In the genomic region with DNA sequence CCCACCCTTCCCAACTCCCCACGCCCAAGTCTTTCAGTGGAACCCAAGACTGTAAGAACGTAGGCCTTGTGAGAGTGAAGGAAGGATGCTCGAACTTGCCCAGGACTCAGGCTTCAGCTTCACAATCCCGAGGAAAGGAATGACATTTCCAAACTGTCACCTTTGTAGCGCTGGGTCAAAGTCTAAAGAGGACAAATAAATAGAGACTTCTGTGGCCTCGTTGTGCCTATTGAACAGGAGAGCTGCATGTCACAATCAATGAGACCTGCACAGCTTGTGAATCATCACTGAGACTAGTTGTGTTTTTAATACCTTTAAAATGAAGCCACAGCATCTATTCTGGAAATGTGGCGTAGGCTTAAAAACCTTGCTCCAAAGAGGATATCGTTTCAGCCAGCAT, we compare ENCODE assay signal across 2 cellular contexts.
TF ChIP-seq lines count a peak whose summit lies in the region.

No MANE protein-coding gene starts in this region.

TF ChIP-seq in GM12878, 131 proteins besides CTCF, POLR2A, EP300 and RAD21 (continued from another document):
- TF ChIP-seq, protein P1, sequence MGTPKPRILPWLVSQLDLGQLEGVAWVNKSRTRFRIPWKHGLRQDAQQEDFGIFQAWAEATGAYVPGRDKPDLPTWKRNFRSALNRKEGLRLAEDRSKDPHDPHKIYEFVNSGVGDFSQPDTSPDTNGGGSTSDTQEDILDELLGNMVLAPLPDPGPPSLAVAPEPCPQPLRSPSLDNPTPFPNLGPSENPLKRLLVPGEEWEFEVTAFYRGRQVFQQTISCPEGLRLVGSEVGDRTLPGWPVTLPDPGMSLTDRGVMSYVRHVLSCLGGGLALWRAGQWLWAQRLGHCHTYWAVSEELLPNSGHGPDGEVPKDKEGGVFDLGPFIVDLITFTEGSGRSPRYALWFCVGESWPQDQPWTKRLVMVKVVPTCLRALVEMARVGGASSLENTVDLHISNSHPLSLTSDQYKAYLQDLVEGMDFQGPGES (IDR thresholded peaks at IDR 0.05): no peak
- TF ChIP-seq TBL1XR1 (IDR thresholded peaks at IDR 0.05; ENCODE audit: low read depth, low read length): no peak
- no peak for TF ChIP-seq CBFB (IDR thresholded peaks at IDR 0.05; ENCODE audit: low read depth)
TF ChIP-seq in GM12878: peak in this region for 0.

TF ChIP-seq in HepG2, 621 proteins besides CTCF, POLR2A, EP300 and RAD21 (continues in another document):
- TF ChIP-seq, protein P2, sequence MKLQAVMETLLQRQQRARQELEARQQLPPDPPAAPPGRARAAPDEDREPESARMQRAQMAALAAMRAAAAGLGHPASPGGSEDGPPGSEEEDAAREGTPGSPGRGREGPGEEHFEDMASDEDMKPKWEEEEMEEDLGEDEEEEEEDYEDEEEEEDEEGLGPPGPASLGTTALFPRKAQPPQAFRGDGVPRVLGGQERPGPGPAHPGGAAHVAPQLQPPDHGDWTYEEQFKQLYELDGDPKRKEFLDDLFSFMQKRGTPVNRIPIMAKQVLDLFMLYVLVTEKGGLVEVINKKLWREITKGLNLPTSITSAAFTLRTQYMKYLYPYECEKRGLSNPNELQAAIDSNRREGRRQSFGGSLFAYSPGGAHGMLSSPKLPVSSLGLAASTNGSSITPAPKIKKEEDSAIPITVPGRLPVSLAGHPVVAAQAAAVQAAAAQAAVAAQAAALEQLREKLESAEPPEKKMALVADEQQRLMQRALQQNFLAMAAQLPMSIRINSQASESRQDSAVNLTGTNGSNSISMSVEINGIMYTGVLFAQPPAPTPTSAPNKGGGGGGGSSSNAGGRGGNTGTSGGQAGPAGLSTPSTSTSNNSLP (IDR thresholded peaks at IDR 0.05; ENCODE audit: low read depth, low read length): peak; percentile 71; the same call in 1 of the 2 replicates
- TF ChIP-seq ZNF768 (CRISPR knock-in tag; IDR thresholded peaks at IDR 0.05) (peak; percentile 55; the same call in 1 of the 2 replicates), POGZ (CRISPR knock-in tag; IDR thresholded peaks at IDR 0.05) (peak; percentile 69; the same call in 1 of the 2 replicates), ZNF547 (CRISPR knock-in tag; IDR thresholded peaks at IDR 0.05) (no peak), MAFG (CRISPR knock-in tag; IDR thresholded peaks at IDR 0.05) (no peak), HMG20A (CRISPR knock-in tag; IDR thresholded peaks at IDR 0.05; ENCODE audit: borderline replicate concordance) (peak; percentile 36; the same call in 1 of the 2 replicates), IKZF4 (CRISPR knock-in tag; IDR thresholded peaks at IDR 0.05; ENCODE audit: borderline replicate concordance, low read depth, not compliant biosample characterization) (no peak), ZSCAN12 (CRISPR knock-in tag; IDR thresholded peaks at IDR 0.05) (no peak), TCF7L2 (IDR thresholded peaks at IDR 0.05; ENCODE audit: low read depth, low read length) (no peak), ZNF274 (CRISPR knock-in tag; IDR thresholded peaks at IDR 0.05) (no peak), ZC3H13 (CRISPR knock-in tag; IDR thresholded peaks at IDR 0.05) (no peak), TBX3 (IDR thresholded peaks at IDR 0.05; ENCODE audit: borderline replicate concordance) (no peak), FIP1L1 (IDR thresholded peaks at IDR 0.05; ENCODE audit: borderline replicate concordance, insufficient read depth, low read depth, low read length) (no peak), SMC3 (IDR thresholded peaks at IDR 0.05; ENCODE audit: low read length) (no peak; the same call in none of the 2 replicates), ZBTB20 (CRISPR knock-in tag; IDR thresholded peaks at IDR 0.05; ENCODE audit: borderline replicate concordance, low read depth) (no peak; the same call in 1 of the 2 replicates), KAT7 (CRISPR knock-in tag; IDR thresholded peaks at IDR 0.05; ENCODE audit: borderline replicate concordance) (no peak), SIX4 (CRISPR knock-in tag; IDR thresholded peaks at IDR 0.05) (no peak), ZNF841 (CRISPR knock-in tag; IDR thresholded peaks at IDR 0.05; ENCODE audit: borderline replicate concordance) (no peak), ZKSCAN8 (CRISPR knock-in tag; IDR thresholded peaks at IDR 0.05; ENCODE audit: borderline replicate concordance) (no peak), ZNF569 (CRISPR knock-in tag; IDR thresholded peaks at IDR 0.05; ENCODE audit: borderline replicate concordance) (no peak), ZNF496 (CRISPR knock-in tag; IDR thresholded peaks at IDR 0.05; ENCODE audit: insufficient replicate concordance) (no peak), SCMH1 (CRISPR knock-in tag; IDR thresholded peaks at IDR 0.05; ENCODE audit: borderline replicate concordance) (no peak), ZNF775 (CRISPR knock-in tag; IDR thresholded peaks at IDR 0.05; ENCODE audit: borderline replicate concordance) (no peak), ZNF766 (CRISPR knock-in tag; IDR thresholded peaks at IDR 0.05; ENCODE audit: borderline replicate concordance) (no peak), GATAD1 (CRISPR knock-in tag; IDR thresholded peaks at IDR 0.05) (no peak), ZNF83 (CRISPR knock-in tag; IDR thresholded peaks at IDR 0.05; ENCODE audit: borderline replicate concordance) (no peak), SOX5 (CRISPR knock-in tag; IDR thresholded peaks at IDR 0.05; ENCODE audit: borderline replicate concordance) (peak; percentile 78; the same call in 1 of the 2 replicates), ZSCAN20 (CRISPR knock-in tag; IDR thresholded peaks at IDR 0.05; ENCODE audit: borderline replicate concordance) (no peak), ZNF441 (CRISPR knock-in tag; IDR thresholded peaks at IDR 0.05; ENCODE audit: borderline replicate concordance) (no peak), NR2F2 (IDR thresholded peaks at IDR 0.05; ENCODE audit: borderline replicate concordance, low read depth) (peak; percentile 53; the same call in 1 of the 2 replicates)
- TF ChIP-seq, protein P3, sequence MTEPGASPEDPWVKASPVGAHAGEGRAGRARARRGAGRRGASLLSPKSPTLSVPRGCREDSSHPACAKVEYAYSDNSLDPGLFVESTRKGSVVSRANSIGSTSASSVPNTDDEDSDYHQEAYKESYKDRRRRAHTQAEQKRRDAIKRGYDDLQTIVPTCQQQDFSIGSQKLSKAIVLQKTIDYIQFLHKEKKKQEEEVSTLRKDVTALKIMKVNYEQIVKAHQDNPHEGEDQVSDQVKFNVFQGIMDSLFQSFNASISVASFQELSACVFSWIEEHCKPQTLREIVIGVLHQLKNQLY (CRISPR knock-in tag; IDR thresholded peaks at IDR 0.05): no peak
- TF ChIP-seq, protein P4, sequence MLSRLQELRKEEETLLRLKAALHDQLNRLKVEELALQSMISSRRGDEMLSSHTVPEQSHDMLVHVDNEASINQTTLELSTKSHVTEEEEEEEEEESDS (CRISPR knock-in tag; IDR thresholded peaks at IDR 0.05; ENCODE audit: borderline replicate concordance): no peak
- TF ChIP-seq, protein P5, sequence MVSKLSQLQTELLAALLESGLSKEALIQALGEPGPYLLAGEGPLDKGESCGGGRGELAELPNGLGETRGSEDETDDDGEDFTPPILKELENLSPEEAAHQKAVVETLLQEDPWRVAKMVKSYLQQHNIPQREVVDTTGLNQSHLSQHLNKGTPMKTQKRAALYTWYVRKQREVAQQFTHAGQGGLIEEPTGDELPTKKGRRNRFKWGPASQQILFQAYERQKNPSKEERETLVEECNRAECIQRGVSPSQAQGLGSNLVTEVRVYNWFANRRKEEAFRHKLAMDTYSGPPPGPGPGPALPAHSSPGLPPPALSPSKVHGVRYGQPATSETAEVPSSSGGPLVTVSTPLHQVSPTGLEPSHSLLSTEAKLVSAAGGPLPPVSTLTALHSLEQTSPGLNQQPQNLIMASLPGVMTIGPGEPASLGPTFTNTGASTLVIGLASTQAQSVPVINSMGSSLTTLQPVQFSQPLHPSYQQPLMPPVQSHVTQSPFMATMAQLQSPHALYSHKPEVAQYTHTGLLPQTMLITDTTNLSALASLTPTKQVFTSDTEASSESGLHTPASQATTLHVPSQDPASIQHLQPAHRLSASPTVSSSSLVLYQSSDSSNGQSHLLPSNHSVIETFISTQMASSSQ (IDR thresholded peaks at IDR 0.05; ENCODE audit: low read depth): no peak
- TF ChIP-seq, protein P5 (CRISPR knock-in tag; IDR thresholded peaks at IDR 0.05; ENCODE audit: borderline replicate concordance): no peak
- TF ChIP-seq, protein P6, sequence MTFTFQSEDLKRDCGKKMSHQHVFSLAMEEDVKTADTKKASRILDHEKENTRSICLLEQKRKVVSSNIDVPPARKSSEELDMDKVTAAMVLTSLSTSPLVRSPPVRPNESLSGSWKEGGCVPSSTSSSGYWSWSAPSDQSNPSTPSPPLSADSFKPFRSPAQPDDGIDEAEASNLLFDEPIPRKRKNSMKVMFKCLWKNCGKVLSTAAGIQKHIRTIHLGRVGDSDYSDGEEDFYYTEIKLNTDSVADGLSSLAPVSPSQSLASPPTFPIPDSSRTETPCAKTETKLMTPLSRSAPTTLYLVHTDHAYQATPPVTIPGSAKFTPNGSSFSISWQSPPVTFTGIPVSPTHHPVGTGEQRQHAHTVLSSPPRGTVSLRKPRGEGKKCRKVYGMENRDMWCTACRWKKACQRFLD (CRISPR knock-in tag; IDR thresholded peaks at IDR 0.05; ENCODE audit: borderline replicate concordance): no peak
- TF ChIP-seq, protein P7, sequence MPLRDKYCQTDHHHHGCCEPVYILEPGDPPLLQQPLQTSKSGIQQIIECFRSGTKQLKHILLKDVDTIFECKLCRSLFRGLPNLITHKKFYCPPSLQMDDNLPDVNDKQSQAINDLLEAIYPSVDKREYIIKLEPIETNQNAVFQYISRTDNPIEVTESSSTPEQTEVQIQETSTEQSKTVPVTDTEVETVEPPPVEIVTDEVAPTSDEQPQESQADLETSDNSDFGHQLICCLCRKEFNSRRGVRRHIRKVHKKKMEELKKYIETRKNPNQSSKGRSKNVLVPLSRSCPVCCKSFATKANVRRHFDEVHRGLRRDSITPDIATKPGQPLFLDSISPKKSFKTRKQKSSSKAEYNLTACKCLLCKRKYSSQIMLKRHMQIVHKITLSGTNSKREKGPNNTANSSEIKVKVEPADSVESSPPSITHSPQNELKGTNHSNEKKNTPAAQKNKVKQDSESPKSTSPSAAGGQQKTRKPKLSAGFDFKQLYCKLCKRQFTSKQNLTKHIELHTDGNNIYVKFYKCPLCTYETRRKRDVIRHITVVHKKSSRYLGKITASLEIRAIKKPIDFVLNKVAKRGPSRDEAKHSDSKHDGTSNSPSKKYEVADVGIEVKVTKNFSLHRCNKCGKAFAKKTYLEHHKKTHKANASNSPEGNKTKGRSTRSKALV (CRISPR knock-in tag; IDR thresholded peaks at IDR 0.05): no peak
- TF ChIP-seq, protein P8, sequence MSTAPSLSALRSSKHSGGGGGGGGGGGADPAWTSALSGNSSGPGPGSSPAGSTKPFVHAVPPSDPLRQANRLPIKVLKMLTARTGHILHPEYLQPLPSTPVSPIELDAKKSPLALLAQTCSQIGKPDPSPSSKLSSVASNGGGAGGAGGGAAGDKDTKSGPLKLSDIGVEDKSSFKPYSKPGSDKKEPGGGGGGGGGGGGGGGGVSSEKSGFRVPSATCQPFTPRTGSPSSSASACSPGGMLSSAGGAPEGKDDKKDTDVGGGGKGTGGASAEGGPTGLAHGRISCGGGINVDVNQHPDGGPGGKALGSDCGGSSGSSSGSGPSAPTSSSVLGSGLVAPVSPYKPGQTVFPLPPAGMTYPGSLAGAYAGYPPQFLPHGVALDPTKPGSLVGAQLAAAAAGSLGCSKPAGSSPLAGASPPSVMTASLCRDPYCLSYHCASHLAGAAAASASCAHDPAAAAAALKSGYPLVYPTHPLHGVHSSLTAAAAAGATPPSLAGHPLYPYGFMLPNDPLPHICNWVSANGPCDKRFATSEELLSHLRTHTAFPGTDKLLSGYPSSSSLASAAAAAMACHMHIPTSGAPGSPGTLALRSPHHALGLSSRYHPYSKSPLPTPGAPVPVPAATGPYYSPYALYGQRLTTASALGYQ (CRISPR knock-in tag; IDR thresholded peaks at IDR 0.05): no peak
- TF ChIP-seq, protein P9, sequence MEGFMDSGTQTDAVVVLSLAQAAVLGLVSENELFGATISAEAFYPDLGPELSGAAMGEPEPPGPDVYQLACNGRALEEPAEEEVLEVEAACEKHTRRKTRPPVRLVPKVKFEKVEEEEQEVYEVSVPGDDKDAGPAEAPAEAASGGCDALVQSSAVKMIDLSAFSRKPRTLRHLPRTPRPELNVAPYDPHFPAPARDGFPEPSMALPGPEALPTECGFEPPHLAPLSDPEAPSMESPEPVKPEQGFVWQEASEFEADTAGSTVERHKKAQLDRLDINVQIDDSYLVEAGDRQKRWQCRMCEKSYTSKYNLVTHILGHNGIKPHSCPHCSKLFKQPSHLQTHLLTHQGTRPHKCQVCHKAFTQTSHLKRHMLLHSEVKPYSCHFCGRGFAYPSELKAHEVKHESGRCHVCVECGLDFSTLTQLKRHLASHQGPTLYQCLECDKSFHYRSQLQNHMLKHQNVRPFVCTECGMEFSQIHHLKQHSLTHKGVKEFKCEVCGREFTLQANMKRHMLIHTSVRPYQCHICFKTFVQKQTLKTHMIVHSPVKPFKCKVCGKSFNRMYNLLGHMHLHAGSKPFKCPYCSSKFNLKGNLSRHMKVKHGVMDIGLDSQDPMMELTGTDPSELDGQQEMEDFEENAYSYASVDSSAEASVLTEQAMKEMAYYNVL (CRISPR knock-in tag; IDR thresholded peaks at IDR 0.05; ENCODE audit: borderline replicate concordance): no peak
- TF ChIP-seq, protein P10, sequence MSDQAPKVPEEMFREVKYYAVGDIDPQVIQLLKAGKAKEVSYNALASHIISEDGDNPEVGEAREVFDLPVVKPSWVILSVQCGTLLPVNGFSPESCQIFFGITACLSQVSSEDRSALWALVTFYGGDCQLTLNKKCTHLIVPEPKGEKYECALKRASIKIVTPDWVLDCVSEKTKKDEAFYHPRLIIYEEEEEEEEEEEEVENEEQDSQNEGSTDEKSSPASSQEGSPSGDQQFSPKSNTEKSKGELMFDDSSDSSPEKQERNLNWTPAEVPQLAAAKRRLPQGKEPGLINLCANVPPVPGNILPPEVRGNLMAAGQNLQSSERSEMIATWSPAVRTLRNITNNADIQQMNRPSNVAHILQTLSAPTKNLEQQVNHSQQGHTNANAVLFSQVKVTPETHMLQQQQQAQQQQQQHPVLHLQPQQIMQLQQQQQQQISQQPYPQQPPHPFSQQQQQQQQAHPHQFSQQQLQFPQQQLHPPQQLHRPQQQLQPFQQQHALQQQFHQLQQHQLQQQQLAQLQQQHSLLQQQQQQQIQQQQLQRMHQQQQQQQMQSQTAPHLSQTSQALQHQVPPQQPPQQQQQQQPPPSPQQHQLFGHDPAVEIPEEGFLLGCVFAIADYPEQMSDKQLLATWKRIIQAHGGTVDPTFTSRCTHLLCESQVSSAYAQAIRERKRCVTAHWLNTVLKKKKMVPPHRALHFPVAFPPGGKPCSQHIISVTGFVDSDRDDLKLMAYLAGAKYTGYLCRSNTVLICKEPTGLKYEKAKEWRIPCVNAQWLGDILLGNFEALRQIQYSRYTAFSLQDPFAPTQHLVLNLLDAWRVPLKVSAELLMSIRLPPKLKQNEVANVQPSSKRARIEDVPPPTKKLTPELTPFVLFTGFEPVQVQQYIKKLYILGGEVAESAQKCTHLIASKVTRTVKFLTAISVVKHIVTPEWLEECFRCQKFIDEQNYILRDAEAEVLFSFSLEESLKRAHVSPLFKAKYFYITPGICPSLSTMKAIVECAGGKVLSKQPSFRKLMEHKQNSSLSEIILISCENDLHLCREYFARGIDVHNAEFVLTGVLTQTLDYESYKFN (CRISPR knock-in tag; conservative IDR thresholded peaks at IDR 0.05): peak; percentile 81
